13 cellular contexts compared by ENCODE assay signal in genomic region chr3:152282813-152283212, GRCh38. TPM values are rescaled to one million over a fixed set of nuclear protein-coding genes. Genes with fewer than 3 reads are reported as not detected.
A peak's percentile ranks its signal among the peaks of the same experiment; 100 is the strongest.
DNase-seq lines count a peak whose midpoint lies in the region; ATAC-seq, FAIRE-seq and TF ChIP-seq lines count a peak whose summit lies in the region.
"Had no signal": no experiment of that assay in that cellular context is flagged by ENCODE, and none has a peak within 500 bp of the region (broad histone marks: within the 10 kb centered on the region; RNA-seq: fewer than 3 reads in every experiment).

No MANE protein-coding gene starts in this region.

- H3K27me3 Mint-ChIP-seq in HFFc6 (ENCODE audit: insufficient read depth) (no peaks in the 10 kb centered on the region; the same call in 1 of the 2 replicates), activated B cell treated with CpG ODN at 0.5 μM for 24 hours (no peaks in the 10 kb centered on the region)
- H3K27me3 Mint-ChIP-seq in stimulated activated memory B cell treated with anti-CD40 and anti-IgM and Interleukin-4, amounts not matched to agents 10 μg/mL and 1 μg/mL and 100 μg/mL, for 72 hours: no peaks in the 10 kb centered on the region

- H3K36me3 Mint-ChIP-seq in HFFc6 (ENCODE audit: low read depth): peaks cover 9% of the 10 kb centered on the region
- peaks cover 17% of the 10 kb centered on the region for H3K36me3 Mint-ChIP-seq in activated B cell treated with CpG ODN at 0.5 μM for 24 hours (ENCODE audit: low read depth)
- H3K36me3 Mint-ChIP-seq in stimulated activated memory B cell treated with anti-CD40 and anti-IgM and Interleukin-4, amounts not matched to agents 10 μg/mL and 1 μg/mL and 100 μg/mL, for 72 hours: peaks cover 17% of the 10 kb centered on the region

- ATAC-seq in activated B cell treated with CpG ODN at 0.5 μM for 24 hours (ENCODE audit: low read depth): no peak
- peak; percentile 64 to 89 (median 66) for ATAC-seq in heart left ventricle
- ATAC-seq in stimulated activated memory B cell treated with anti-CD40 and anti-IgM and Interleukin-4, amounts not matched to agents 10 μg/mL and 1 μg/mL and 100 μg/mL, for 72 hours: no peak
- ATAC-seq in GM21447 (IDR thresholded peaks at IDR 0.05; ENCODE audit: unreplicated experiment): no peak

- 20 to 32% (median 24%) methylated on average over 1 of the region's 1 CpG for WGBS in heart left ventricle, 4 donors

- no peak for TF ChIP-seq CTCF in HFFc6 (IDR thresholded peaks at IDR 0.05)
- TF ChIP-seq CTCF in activated B cell treated with CpG ODN at 0.5 μM for 24 hours (IDR thresholded peaks at IDR 0.05): no peak
- TF ChIP-seq CTCF in heart left ventricle (IDR thresholded peaks at IDR 0.05): no peak
- TF ChIP-seq CTCF in GM20000 (IDR thresholded peaks at IDR 0.05; ENCODE audit: extremely low read depth, missing control alignments): no peak

- intact Hi-C loops in activated B cell treated with CpG ODN at 0.5 μM for 24 hours (cut with micrococcal nuclease): loop anchor here (1.0 to 2.0 kb wide), 2 partner anchors 8 to 14 kb away; partner anchors contain the start of gene MBNL1
- intact Hi-C loops in heart left ventricle (cut with DNase I): no loop called here

- H3K4me3 ChIP-seq in heart left ventricle: peak overlapping the region in 2 of 12 donors; percentile 0 to 20
- H3K4me3 ChIP-seq: pancreas had no signal

- H3K9me3 Mint-ChIP-seq in HFFc6: no peaks in the 10 kb centered on the region
- H3K9me3 Mint-ChIP-seq in activated B cell treated with CpG ODN at 0.5 μM for 24 hours: no peaks in the 10 kb centered on the region
- H3K9me3 Mint-ChIP-seq in stimulated activated memory B cell treated with anti-CD40 and anti-IgM and Interleukin-4, amounts not matched to agents 10 μg/mL and 1 μg/mL and 100 μg/mL, for 72 hours: no peaks in the 10 kb centered on the region

- no peak for FAIRE-seq in HTR-8/SVneo (lab: Jason Lieb, UNC)
- FAIRE-seq: pancreas, TTC549 had no signal

- H3K4me3 Mint-ChIP-seq in HFFc6 (peak overlapping the region; percentile 10), activated B cell treated with CpG ODN at 0.5 μM for 24 hours (peak overlapping the region; percentile 49)
- H3K4me3 Mint-ChIP-seq in stimulated activated memory B cell treated with anti-CD40 and anti-IgM and Interleukin-4, amounts not matched to agents 10 μg/mL and 1 μg/mL and 100 μg/mL, for 72 hours: peak overlapping the region; percentile 23

- DNase-seq in HFFc6 (no peak), activated B cell treated with CpG ODN at 0.5 μM for 24 hours (no peak), heart left ventricle (no peak), GM20000 (ENCODE audit: low spot score) (no peak), HTR-8/SVneo (ENCODE audit: insufficient read length, low spot score) (no peak)
- DNase-seq: activated naive CD4-positive, alpha-beta T cell treated with anti-CD3 and anti-CD28 coated beads, Interleukin-2, amount 50 U/mL, for 16 hours; EL; HCEC 1CT; NCI-H1092 treated with DMSO at 0.1 percent for 48 hours had no signal

- no peaks in the 10 kb centered on the region for H3K9me3 ChIP-seq in heart left ventricle
- H3K9me3 ChIP-seq: pancreas had no signal

- H3K27ac Mint-ChIP-seq in HFFc6: peak overlapping the region; percentile 63
- peak overlapping the region; percentile 82 for H3K27ac Mint-ChIP-seq in activated B cell treated with CpG ODN at 0.5 μM for 24 hours
- peak overlapping the region; percentile 61 for H3K27ac Mint-ChIP-seq in stimulated activated memory B cell treated with anti-CD40 and anti-IgM and Interleukin-4, amounts not matched to agents 10 μg/mL and 1 μg/mL and 100 μg/mL, for 72 hours

- H3K27ac ChIP-seq in heart left ventricle: peak overlapping the region in 11 of 12 donors; percentile 55 to 77 (median 68)

- CTCF ChIA-PET in activated B cell treated with CpG ODN at 0.5 μM for 24 hours (lab: Charles Lee): interaction anchor here (1.6 kb wide), 1 partner anchor 99 kb away, joined by 8 read pairs; no protein-coding TSS in a partner anchor

- no peaks in the 10 kb centered on the region for H3K27me3 ChIP-seq in heart left ventricle
- H3K27me3 ChIP-seq: pancreas had no signal

- POLR2A ChIA-PET in activated B cell treated with CpG ODN at 0.5 μM for 24 hours (lab: Charles Lee): interaction anchor here (0.7 to 5.3 kb wide), 4 partner anchors 10 to 89 kb away, joined by 3 to 32 read pairs (median 3); partner anchors contain the start of gene MBNL1

- no peaks in the 10 kb centered on the region for H3K36me3 ChIP-seq in heart left ventricle
- H3K36me3 ChIP-seq: pancreas had no signal

- H3K4me1 Mint-ChIP-seq in HFFc6 (ENCODE audit: low read depth) (peaks cover 83% of the 10 kb centered on the region), activated B cell treated with CpG ODN at 0.5 μM for 24 hours (peaks cover 86% of the 10 kb centered on the region)
- peaks cover 82% of the 10 kb centered on the region for H3K4me1 Mint-ChIP-seq in stimulated activated memory B cell treated with anti-CD40 and anti-IgM and Interleukin-4, amounts not matched to agents 10 μg/mL and 1 μg/mL and 100 μg/mL, for 72 hours

- H3K4me1 ChIP-seq in heart left ventricle: peaks cover 0 to 95% (median 86%) of the 10 kb centered on the region in 12 donors

- TF ChIP-seq POLR2A in heart left ventricle (IDR thresholded peaks at IDR 0.05): no peak

RNA-seq across cellular contexts. Expression of gene MBNL1, which starts 14.1 kb away (rescaled TPM):
- total RNA-seq in HFFc6 (2021; fragmentation: NEBNext Ultra II Directional; extraction: Animal tissue kit (Norgen Biotek cat#: 25700)): 100 to 1,000 TPM; 200 to 291 (median 244) TPM
- 489 and 561 TPM in 2 replicates for total RNA-seq in activated B cell treated with CpG ODN at 0.5 μM for 24 hours
- 100 to 1,000 TPM; 156 to 416 (median 193) TPM for total RNA-seq in heart left ventricle
- 10 to 100 TPM; 46.8 to 64.7 TPM for polyA plus RNA-seq in heart left ventricle

Comparison
In these comparisons a context has a peak if more than half of its experiments do, and no peak if none do; other contexts are left out.
1. ATAC-seq: peak in heart left ventricle (4 of 4); none in activated B cell treated with CpG ODN at 0.5 μM for 24 hours (single experiment), stimulated activated memory B cell treated with anti-CD40 and anti-IgM and Interleukin-4, amounts not matched to agents 10 μg/mL and 1 μg/mL and 100 μg/mL, for 72 hours (single experiment) and GM21447 (single experiment).
2. Peak in every context shown above with its lines, with median percentiles within 50 percentile points of each other: H3K27ac Mint-ChIP-seq and H3K4me3 Mint-ChIP-seq.